ENCODE assay signal across 18 cellular contexts in the genomic region with DNA sequence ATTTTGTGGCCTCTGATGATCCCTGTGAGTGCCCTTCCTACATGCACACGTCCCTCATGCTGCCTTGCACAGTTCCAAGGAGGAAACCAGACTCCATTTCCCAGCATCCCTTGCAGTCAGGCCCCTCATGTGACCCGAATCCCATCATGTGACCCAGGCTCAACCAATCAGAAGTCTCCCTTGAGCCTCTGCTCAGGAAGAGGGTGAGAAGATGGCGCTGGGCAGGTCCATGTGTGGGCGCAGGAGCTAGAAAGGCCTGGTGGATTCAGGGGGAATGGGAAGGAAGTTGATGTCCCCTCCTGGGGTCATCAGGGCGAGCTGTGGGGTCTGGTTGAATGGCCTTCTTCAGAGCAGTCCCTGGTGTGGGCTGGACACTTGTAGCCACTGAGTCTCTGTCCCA.
DNase-seq lines count a peak whose midpoint lies in the region; ATAC-seq and TF ChIP-seq lines count a peak whose summit lies in the region.
"Had no signal": no experiment of that assay in that cellular context is flagged by ENCODE, and none has a peak within 500 bp of the region (broad histone marks: within the 10 kb centered on the region; RNA-seq: fewer than 3 reads in every experiment).

No MANE protein-coding gene starts in this region.

- no peaks in the 10 kb centered on the region for H3K27me3 ChIP-seq in SK-N-SH (ENCODE audit: insufficient read depth)
- no peaks in the 10 kb centered on the region for H3K27me3 ChIP-seq in H9 (ENCODE audit: insufficient read depth, low read length)
- peaks cover 49% of the 10 kb centered on the region for H3K27me3 ChIP-seq in PC-3 (ENCODE audit: low read length)

- intact Hi-C loops in PC-3 (cut with micrococcal nuclease): no loop called here

- no peak overlapping the region for H3K23ac ChIP-seq in H9 (ENCODE audit: insufficient read length, low read depth, low read length)

- H3K23me2 ChIP-seq in H9 (ENCODE audit: insufficient read length, low read depth, low read length, poor library complexity, severe bottlenecking): no peaks in the 10 kb centered on the region

- no peak for TF ChIP-seq CTCF in SK-N-SH (IDR thresholded peaks at IDR 0.05)
- TF ChIP-seq CTCF in H9 (conservative IDR thresholded peaks at IDR 0.05): no peak
- no peak for TF ChIP-seq CTCF in RWPE1 (conservative IDR thresholded peaks at IDR 0.05; ENCODE audit: low read depth)
- TF ChIP-seq CTCF in PC-3 (conservative IDR thresholded peaks at IDR 0.05; ENCODE audit: low read depth, low read length): no peak

- H3K4me3 ChIP-seq in SK-N-SH (ENCODE audit: low read depth in 2 of 2, low read length in 1 of 2) (no peak overlapping the region), PC-3 (ENCODE audit: low read length) (no peak overlapping the region)

- peaks cover 42% of the 10 kb centered on the region for H3K27me3 Mint-ChIP-seq in H9 (ENCODE audit: low read depth)
- peaks cover 16% of the 10 kb centered on the region for H3K27me3 Mint-ChIP-seq in activated T-helper 17 cell treated with anti-CD3 and anti-CD28 coated beads, Interleukin-2, amount 50 U/mL, for 72 hours

- no peaks in the 10 kb centered on the region for H3K4me1 Mint-ChIP-seq in H9
- H3K4me1 Mint-ChIP-seq in activated T-helper 17 cell treated with anti-CD3 and anti-CD28 coated beads, Interleukin-2, amount 50 U/mL, for 72 hours: no peaks in the 10 kb centered on the region
- H3K4me1 Mint-ChIP-seq: CD4-positive, alpha-beta memory T cell; stimulated activated naive CD8-positive, alpha-beta T cell treated with anti-CD3 and anti-CD28 coated beads, Interleukin-15, amount 100 ng/mL, for 72 hours had no signal

- H2BK12ac ChIP-seq in H9 (ENCODE audit: insufficient read length, low read depth, low read length): no peak overlapping the region

- POLR2A ChIA-PET in SK-N-SH (lab: Yijun Ruan, JAX): no interaction called here
- POLR2A ChIA-PET in RWPE1 (lab: Yijun Ruan, JAX; ENCODE audit: low non-redundant PET): no interaction called here
- POLR2A ChIA-PET in PC-3 (lab: Charles Lee; ENCODE audit: unreplicated experiment): no interaction called here

- no peak overlapping the region for H4K8ac ChIP-seq in H9 (replicated peaks; ENCODE audit: insufficient read length, low read depth, low read length)

- no peak overlapping the region; the same call in 1 of the 2 replicates for H3K4ac ChIP-seq in H9 (ENCODE audit: low read depth, low read length)

- no peaks in the 10 kb centered on the region for H3K79me1 ChIP-seq in H9 (ENCODE audit: insufficient read depth, low read depth, low read length, poor library complexity, severe bottlenecking)

- no peak overlapping the region for H2BK5ac ChIP-seq in H9 (ENCODE audit: insufficient read length, low read length)

- no peaks in the 10 kb centered on the region for H3K79me2 ChIP-seq in SK-N-SH (ENCODE audit: insufficient read depth)
- no peaks in the 10 kb centered on the region for H3K79me2 ChIP-seq in H9 (ENCODE audit: insufficient read depth, low read length)
- H3K79me2 ChIP-seq in PC-3 (ENCODE audit: low read length): no peaks in the 10 kb centered on the region

- H3K27ac Mint-ChIP-seq in H9: peak overlapping the region in 1 of 3 experiments; percentile 55; a peak in 1 of 7 replicates
- H3K27ac Mint-ChIP-seq in activated T-helper 17 cell treated with anti-CD3 and anti-CD28 coated beads, Interleukin-2, amount 50 U/mL, for 72 hours: no peak overlapping the region
- H3K27ac Mint-ChIP-seq: CD4-positive, alpha-beta memory T cell; stimulated activated naive CD8-positive, alpha-beta T cell treated with anti-CD3 and anti-CD28 coated beads, Interleukin-15, amount 100 ng/mL, for 72 hours had no signal

- no peak overlapping the region for H2BK15ac ChIP-seq in H9 (ENCODE audit: low read depth, low read length)

- WGBS in SK-N-SH (ENCODE audit: low lambda C conversion rate): 36% methylated on average over 5 of the region's 5 CpGs
- WGBS in H9 (ENCODE audit: extremely low coverage, insufficient read length, low lambda C conversion rate): no CpG with 5 or more reads among the region's 5 CpGs

- H3K9me3 Mint-ChIP-seq in H9: peaks cover 1 to 5% of the 10 kb centered on the region in 2 experiments; a peak in 3 of 5 replicates
- H3K9me3 Mint-ChIP-seq in activated T-helper 17 cell treated with anti-CD3 and anti-CD28 coated beads, Interleukin-2, amount 50 U/mL, for 72 hours: no peaks in the 10 kb centered on the region
- H3K9me3 Mint-ChIP-seq: CD4-positive, alpha-beta memory T cell had no signal

- H3F3A ChIP-seq in SK-N-SH (replicated peaks; ENCODE audit: insufficient read depth) (no peaks in the 10 kb centered on the region), PC-3 (ENCODE audit: low read length, unreplicated experiment) (no peaks in the 10 kb centered on the region)

- H3K56ac ChIP-seq in H9 (ENCODE audit: insufficient read length, low read depth, low read length): no peak overlapping the region

- H3K9me3 ChIP-seq in SK-N-SH: no peaks in the 10 kb centered on the region
- H3K9me3 ChIP-seq in H9 (ENCODE audit: control insufficient read depth, low read depth, low read length): no peaks in the 10 kb centered on the region
- no peaks in the 10 kb centered on the region for H3K9me3 ChIP-seq in PC-3 (ENCODE audit: low read length)

- no peak for TF ChIP-seq EP300 in SK-N-SH (IDR thresholded peaks at IDR 0.05; ENCODE audit: borderline replicate concordance in 1 of 2, low read depth in 1 of 2, low read length in 1 of 2)

- no peak overlapping the region for H3K4me3 Mint-ChIP-seq in H9
- H3K4me3 Mint-ChIP-seq in activated T-helper 17 cell treated with anti-CD3 and anti-CD28 coated beads, Interleukin-2, amount 50 U/mL, for 72 hours: no peak overlapping the region
- H3K4me3 Mint-ChIP-seq: CD4-positive, alpha-beta memory T cell; stimulated activated naive CD8-positive, alpha-beta T cell treated with anti-CD3 and anti-CD28 coated beads, Interleukin-15, amount 100 ng/mL, for 72 hours had no signal

- no peak overlapping the region for H2AK5ac ChIP-seq in H9 (ENCODE audit: insufficient read length, low read length)

- H3K36me3 ChIP-seq in SK-N-SH (replicated peaks in 1 of 2; ENCODE audit: control insufficient read depth in 1 of 2, insufficient read depth in 2 of 2, low read length in 1 of 2): no peaks in the 10 kb centered on the region
- H3K36me3 ChIP-seq in PC-3 (ENCODE audit: low read depth, low read length): no peaks in the 10 kb centered on the region

- H3K9ac ChIP-seq in SK-N-SH (no peak overlapping the region), H9 (ENCODE audit: extremely low read depth, insufficient read length, low read length) (no peak overlapping the region), PC-3 (ENCODE audit: low read length) (no peak overlapping the region)

- H3K36me3 Mint-ChIP-seq in H9 (ENCODE audit: insufficient read depth in 1 of 3, low read depth in 3 of 3): no peaks in the 10 kb centered on the region; a peak in 3 of 7 replicates
- no peaks in the 10 kb centered on the region for H3K36me3 Mint-ChIP-seq in activated T-helper 17 cell treated with anti-CD3 and anti-CD28 coated beads, Interleukin-2, amount 50 U/mL, for 72 hours (ENCODE audit: low read depth)
- H3K36me3 Mint-ChIP-seq: CD4-positive, alpha-beta memory T cell had no signal

- no TSS peak for BruUV-seq in PC-3 (replicated peaks; lab: Mats Ljungman, UMichigan)

- no peak overlapping the region for H2BK120ac ChIP-seq in H9 (ENCODE audit: low read depth, low read length, poor library complexity, severe bottlenecking)

- H4K20me1 ChIP-seq in SK-N-SH (ENCODE audit: insufficient read depth) (no peaks in the 10 kb centered on the region), H9 (ENCODE audit: control insufficient read depth, insufficient read depth, insufficient read length) (no peaks in the 10 kb centered on the region), PC-3 (ENCODE audit: low read length) (no peaks in the 10 kb centered on the region)

- no peak overlapping the region for H4K91ac ChIP-seq in H9 (ENCODE audit: insufficient read length, low read depth, low read length)

- H2BK20ac ChIP-seq in H9 (ENCODE audit: low read depth, low read length, poor library complexity, severe bottlenecking): no peak overlapping the region

- no peak overlapping the region for H3T11ph ChIP-seq in H9 (ENCODE audit: low read length)

- H3K9me2 ChIP-seq in SK-N-SH (no peaks in the 10 kb centered on the region), PC-3 (replicated peaks; ENCODE audit: low read length) (no peaks in the 10 kb centered on the region)

- no peak for TF ChIP-seq RAD21 in SK-N-SH (IDR thresholded peaks at IDR 0.05; ENCODE audit: low read length)

- CTCF ChIA-PET in SK-N-SH (lab: Yijun Ruan, JAX) (no interaction called here), RWPE1 (lab: Yijun Ruan, JAX) (no interaction called here), PC-3 (lab: Charles Lee) (no interaction called here)

- peak; percentile 47 for DNase-seq in SK-N-SH
- DNase-seq in H9: peak; percentile 17
- peak; percentile 26 for DNase-seq in RWPE1 (ENCODE audit: low spot score)
- peak; percentile 32 for DNase-seq in islet precursor cell
- DNase-seq in PC-3: no peak
- DNase-seq: ACHN; activated naive CD4-positive, alpha-beta T cell; anterior cingulate cortex; CD4-positive, alpha-beta memory T cell; GF-D8; hypothalamus; left colon; NCI-H1048; nucleus accumbens; stimulated activated naive CD8-positive, alpha-beta T cell treated with anti-CD3 and anti-CD28 coated beads, Interleukin-15, amount 100 ng/mL, for 72 hours had no signal

- ATAC-seq in SK-N-SH treated with all-trans-retinoic acid at 6 μM for 48 hours (no peak), PC-3 (no peak), GM19463 (IDR thresholded peaks at IDR 0.05; ENCODE audit: unreplicated experiment) (no peak)
- no peak for ATAC-seq in activated T-helper 17 cell treated with anti-CD3 and anti-CD28 coated beads, Interleukin-2, amount 50 U/mL, for 72 hours (replicated peaks)
- ATAC-seq: left colon; stimulated activated naive CD8-positive, alpha-beta T cell treated with anti-CD3 and anti-CD28 coated beads, Interleukin-15, amount 100 ng/mL, for 72 hours had no signal

- peak overlapping the region; percentile 42; the same call in 1 of the 2 replicates for H3K14ac ChIP-seq in H9 (ENCODE audit: insufficient read depth, low read length)

- H3K4me1 ChIP-seq in SK-N-SH (ENCODE audit: control insufficient read depth in 1 of 2, insufficient read depth in 2 of 2, low read depth in 1 of 2, low read length in 1 of 2) (no peaks in the 10 kb centered on the region), H9 (ENCODE audit: insufficient read depth, low read length) (no peaks in the 10 kb centered on the region), PC-3 (ENCODE audit: insufficient read depth, low read length) (no peaks in the 10 kb centered on the region)

- no peak overlapping the region for H3K27ac ChIP-seq in SK-N-SH (ENCODE audit: low read depth in 2 of 2, low read length in 1 of 2)
- no peak overlapping the region for H3K27ac ChIP-seq in H9 (ENCODE audit: insufficient read length, low read depth, low read length)
- no peak overlapping the region for H3K27ac ChIP-seq in RWPE1
- H3K27ac ChIP-seq in PC-3 (ENCODE audit: low read length): no peak overlapping the region

- no peak overlapping the region for H2AFZ ChIP-seq in SK-N-SH (ENCODE audit: low read depth)
- H2AFZ ChIP-seq in H9 (ENCODE audit: low read length): no peak overlapping the region
- no peak overlapping the region for H2AFZ ChIP-seq in PC-3 (ENCODE audit: low read length)

- no peak overlapping the region for H3K18ac ChIP-seq in H9 (ENCODE audit: insufficient read length, low read depth, low read length)

- no peak overlapping the region for H3K4me2 ChIP-seq in SK-N-SH
- H3K4me2 ChIP-seq in H9 (ENCODE audit: insufficient read depth, insufficient read length, low read length): no peak overlapping the region
- H3K4me2 ChIP-seq in PC-3 (ENCODE audit: low read length): no peak overlapping the region

- no peak overlapping the region for H4K5ac ChIP-seq in H9 (ENCODE audit: insufficient read length, low read depth, low read length)
